In the genomic region with DNA sequence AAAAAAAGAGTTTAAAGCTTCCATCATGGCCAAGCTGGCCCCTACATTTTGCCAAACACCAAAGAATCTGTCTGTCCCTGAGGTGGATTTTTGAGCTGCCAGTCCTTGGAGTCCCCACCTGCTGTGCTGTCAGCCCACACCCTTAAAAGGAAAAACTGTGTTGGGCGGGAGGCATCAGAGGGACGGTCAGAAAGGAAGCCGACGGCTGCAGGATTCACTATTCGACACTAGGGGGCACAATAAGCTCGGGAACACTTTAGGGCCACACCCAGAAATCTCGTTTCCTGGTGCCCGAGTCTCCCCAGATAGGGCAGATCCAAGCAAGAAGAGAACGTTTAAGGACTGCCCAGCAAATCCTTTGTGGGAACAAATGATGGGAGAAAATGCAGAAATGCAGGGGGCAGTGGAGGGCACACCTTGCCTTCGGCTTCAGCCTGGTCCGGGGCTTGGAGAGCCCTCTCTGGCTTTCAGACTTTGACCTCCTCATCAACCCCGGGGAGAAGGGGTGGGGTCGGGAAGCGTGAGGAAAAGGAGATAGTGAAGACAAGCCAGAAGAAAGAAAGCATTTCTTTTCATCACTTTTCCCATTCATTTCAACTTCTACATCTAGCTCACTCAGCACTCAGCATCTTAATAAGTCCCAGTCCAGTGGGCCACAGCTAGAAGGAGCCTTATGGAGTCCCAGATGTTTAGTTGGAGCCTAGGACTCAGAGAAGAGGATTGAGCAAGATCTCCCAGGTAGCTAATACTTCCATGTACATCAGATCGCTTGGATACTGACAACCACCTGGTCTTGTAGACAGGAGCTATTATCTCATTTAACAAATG, we compare ENCODE assay signal across 8 cellular contexts. TPM values are rescaled to one million over a fixed set of nuclear protein-coding genes. Genes with fewer than 3 reads are reported as not detected.
DNase-seq lines count a peak whose midpoint lies in the region; ATAC-seq and TF ChIP-seq lines count a peak whose summit lies in the region.

No MANE protein-coding gene starts in this region.

- H3K27ac Mint-ChIP-seq in progenitor cell of endocrine pancreas = peak overlapping the region; percentile 85

- DNase-seq in GM04503 (ENCODE audit: low read depth) (peak; percentile 69), NCI-H1436 treated with DMSO at 0.1 percent for 48 hours (lab: John Stamatoyannopoulos, UW) (peak; percentile 68), T follicular helper cell (ENCODE audit: low read depth) (peak; percentile 66), amniotic epithelial cell (ENCODE audit: low read depth) (peak; percentile 85), left cardiac atrium (peak; percentile 89), progenitor cell of endocrine pancreas (ENCODE audit: low spot score, unreplicated experiment) (peak; percentile 72), upper lobe of right lung (peak; percentile 86)

- H3K4me3 Mint-ChIP-seq in progenitor cell of endocrine pancreas (ENCODE audit: low read depth) = peak overlapping the region; percentile 70

- TF ChIP-seq CTCF in progenitor cell of endocrine pancreas (IDR thresholded peaks at IDR 0.05; ENCODE audit: unreplicated experiment) (peak; percentile 94), upper lobe of right lung (IDR thresholded peaks at IDR 0.05) (peak; percentile 91)

- no peaks in the 10 kb centered on the region for H3K9me3 Mint-ChIP-seq in progenitor cell of endocrine pancreas (ENCODE audit: low read depth)

- no peaks in the 10 kb centered on the region for H3K27me3 ChIP-seq in upper lobe of right lung

- peaks cover 9% of the 10 kb centered on the region for H3K4me1 Mint-ChIP-seq in progenitor cell of endocrine pancreas (ENCODE audit: low read depth)

- ATAC-seq in HG02678 (IDR thresholded peaks at IDR 0.05; ENCODE audit: unreplicated experiment) (peak; percentile 71), left cardiac atrium (peak; percentile 83 to 91), upper lobe of right lung (peak; percentile 94)

- peak overlapping the region; percentile 77 for H3K27ac ChIP-seq in upper lobe of right lung

- intact Hi-C loops in left cardiac atrium (cut with DNase I) = loop anchor here (1.0 to 5.0 kb wide), 3 partner anchors 75 to 316 kb away; a partner anchor contains a TSS
- intact Hi-C loops in upper lobe of right lung (cut with DNase I) = loop anchor here (5.0 kb wide), 1 partner anchor 71 kb away; no protein-coding TSS in a partner anchor

- H3K27me3 Mint-ChIP-seq in progenitor cell of endocrine pancreas = peaks cover 17% of the 10 kb centered on the region

- H3K4me3 ChIP-seq in upper lobe of right lung = peak overlapping the region; percentile 48

- H3K9me3 ChIP-seq in upper lobe of right lung = no peaks in the 10 kb centered on the region

- H3K4me1 ChIP-seq in upper lobe of right lung = peaks cover 22% of the 10 kb centered on the region

- H3K36me3 ChIP-seq in upper lobe of right lung = no peaks in the 10 kb centered on the region

- H3K36me3 Mint-ChIP-seq in progenitor cell of endocrine pancreas (ENCODE audit: insufficient read depth) = no peaks in the 10 kb centered on the region

RNA-seq across cellular contexts. Expression of a gene that starts 5.0 kb away (rescaled TPM):
- 10 to 100 TPM; 17.1 to 24.3 TPM for total RNA-seq in left cardiac atrium
- total RNA-seq in progenitor cell of endocrine pancreas = 46.0 and 48.4 TPM in 2 replicates
- 59.4 TPM for total RNA-seq in upper lobe of right lung

Comparison
In these comparisons a context has a peak if more than half of its experiments do, and no peak if none do; other contexts are left out.
1. Peak in every context shown above with its lines: DNase-seq, ATAC-seq, H3K4me3 ChIP-seq and H3K27ac ChIP-seq.